Comparison of ENCODE assay signal across 10 cellular contexts in genomic region chr1:20187103-20187812, GRCh38. TPM values are rescaled to one million over a fixed set of nuclear protein-coding genes. Genes with fewer than 3 reads are reported as not detected.
DNase-seq lines count a peak whose midpoint lies in the region; ATAC-seq, FAIRE-seq and TF ChIP-seq lines count a peak whose summit lies in the region.
"Had no signal": no experiment of that assay in that cellular context is flagged by ENCODE, and none has a peak within 500 bp of the region (broad histone marks: within the 10 kb centered on the region; RNA-seq: fewer than 3 reads in every experiment).

No MANE protein-coding gene starts in this region.

- FAIRE-seq in GM12892 (lab: Jason Lieb, UNC) = peak; percentile 46
- no peak for FAIRE-seq in pancreas (lab: Jason Lieb, UNC)
- FAIRE-seq in HTR-8/SVneo (lab: Jason Lieb, UNC) = no peak
- FAIRE-seq: GM12878 had no signal

- H3K27ac ChIP-seq in OCI-LY7 (ENCODE audit: low read depth, low read length, poor library complexity, severe bottlenecking) = no peak overlapping the region
- no peak overlapping the region for H3K27ac ChIP-seq in pancreas

- BruUV-seq in OCI-LY7 (replicated peaks; lab: Mats Ljungman, UMichigan) = no TSS peak

- H3K4me1 ChIP-seq in OCI-LY7 (ENCODE audit: insufficient read depth, low read length, poor library complexity, severe bottlenecking) (peaks cover 61% of the 10 kb centered on the region), pancreas (peaks cover 0 to 3% (median 0%) of the 10 kb centered on the region in 3 donors)

- WGBS in pancreas, 2 donors = 38 to 41% methylated on average over 7 of the region's 7 CpGs

- H3K27me3 Mint-ChIP-seq in central memory CD8-positive, alpha-beta T cell = peaks cover 12% of the 10 kb centered on the region

- no peak overlapping the region for H3K4me3 ChIP-seq in OCI-LY7 (ENCODE audit: low read depth, low read length, poor library complexity, severe bottlenecking)
- no peak overlapping the region for H3K4me3 ChIP-seq in pancreas

- peak overlapping the region; percentile 41 for H3K27ac Mint-ChIP-seq in central memory CD8-positive, alpha-beta T cell (ENCODE audit: low read depth)

- no peak for TF ChIP-seq CTCF in OCI-LY7 (conservative IDR thresholded peaks at IDR 0.05; ENCODE audit: low read length)
- TF ChIP-seq CTCF in pancreas (IDR thresholded peaks at IDR 0.05) = no peak

- H3K36me3 Mint-ChIP-seq in central memory CD8-positive, alpha-beta T cell (ENCODE audit: insufficient read depth) = peaks cover 1% of the 10 kb centered on the region

- TF ChIP-seq POLR2A in GM12892 (IDR thresholded peaks at IDR 0.05; ENCODE audit: low read depth, low read length) = no peak

- DNase-seq in GM12892 (ENCODE audit: insufficient read length) (no peak), OCI-LY7 (ENCODE audit: low spot score) (no peak), pancreas (peak in 3 of 6 donors; percentile 9 to 34 (median 33)), GM03348 (ENCODE audit: low spot score) (no peak), SK-N-DZ (ENCODE audit: low spot score) (no peak), HTR-8/SVneo (ENCODE audit: insufficient read length, low spot score) (no peak)
- no peak for DNase-seq in central memory CD8-positive, alpha-beta T cell (ENCODE audit: low spot score in 2 of 2)

- H2AFZ ChIP-seq in OCI-LY7 (ENCODE audit: low read length) = no peak overlapping the region

- H3K9me3 Mint-ChIP-seq in central memory CD8-positive, alpha-beta T cell = no peaks in the 10 kb centered on the region

- ATAC-seq in central memory CD8-positive, alpha-beta T cell (replicated peaks; ENCODE audit: extremely low read depth, poor library complexity, severe bottlenecking) = peak; percentile 44
- peak; percentile 30 to 67 (median 50) for ATAC-seq in pancreas
- ATAC-seq in HG03460 (IDR thresholded peaks at IDR 0.05; ENCODE audit: unreplicated experiment) = no peak

- intact Hi-C loops in OCI-LY7 (cut with micrococcal nuclease; ENCODE audit: unreplicated experiment) (no loop called here), pancreas (cut with DNase I) (no loop called here)

- H3K9me3 ChIP-seq in OCI-LY7 (ENCODE audit: low read length) (no peaks in the 10 kb centered on the region), pancreas (no peaks in the 10 kb centered on the region)

- H3K27me3 ChIP-seq in pancreas = no peaks in the 10 kb centered on the region

- peak overlapping the region; percentile 75 for H3K4me3 Mint-ChIP-seq in central memory CD8-positive, alpha-beta T cell

- H3K36me3 ChIP-seq in OCI-LY7 (ENCODE audit: insufficient read depth, low read length) (no peaks in the 10 kb centered on the region), pancreas (no peaks in the 10 kb centered on the region)

- POLR2A ChIA-PET in OCI-LY7 (lab: Charles Lee) = interaction anchor here (0.6 to 1.0 kb wide), 6 partner anchors 7 to 931 kb away, joined by 3 to 4 read pairs (median 4); no protein-coding TSS in a partner anchor

- no peaks in the 10 kb centered on the region for H3K79me2 ChIP-seq in OCI-LY7 (ENCODE audit: insufficient read depth, low read depth, low read length)

- CTCF ChIA-PET in OCI-LY7 (lab: Charles Lee; ENCODE audit: unreplicated experiment) = no interaction called here

- H3K4me1 Mint-ChIP-seq in central memory CD8-positive, alpha-beta T cell = peaks cover 54% of the 10 kb centered on the region

- peak overlapping the region; percentile 18 for H3K4me2 ChIP-seq in OCI-LY7 (ENCODE audit: low read length)

- H4K20me1 ChIP-seq in OCI-LY7 (ENCODE audit: insufficient read depth, low read length) = no peaks in the 10 kb centered on the region

- H3K9me2 ChIP-seq in OCI-LY7 (ENCODE audit: insufficient read depth, low read length) = no peaks in the 10 kb centered on the region

RNA-seq across cellular contexts. Expression of gene PLA2G2C, which starts 0.9 kb away (rescaled TPM):
- not detected for polyA plus RNA-seq in GM12892 (2012; ENCODE audit: missing spikeins)
- 0.44 TPM in 1 of 2 replicates, not detected in the other for total RNA-seq in OCI-LY7 (2014; rRNA removed; shearing (Covaris generic))
- total RNA-seq in OCI-LY7 (2022) (0.57 and 0.83 TPM in 2 replicates), pancreas (not detected)
- not detected for polyA plus RNA-seq in pancreas
- polyA plus RNA-seq in SK-N-DZ (2014; cell fraction: cytosol; rRNA removed) = not detected in 2 replicates
- polyA plus RNA-seq in SK-N-DZ (2014; cell fraction: nucleus; rRNA removed) = not detected in 2 replicates
- total RNA-seq: glomerular endothelial cell, GM12878 had no signal

RNA-seq across cellular contexts. Expression of gene UBXN10, which starts 1.4 kb away (rescaled TPM):
- polyA plus RNA-seq in GM12892 (2012; ENCODE audit: missing spikeins) = not detected
- total RNA-seq in OCI-LY7 (2014; rRNA removed; shearing (Covaris generic)) = 0.28 and 0.50 TPM in 2 replicates
- total RNA-seq in OCI-LY7 (2022) = 0.35 and 0.42 TPM in 2 replicates
- 1 to 10 TPM in 2 of 6 donors, under 1 TPM in 4; 0.54 to 1.6 (median 0.75) TPM for total RNA-seq in pancreas
- polyA plus RNA-seq in pancreas = 1 to 10 TPM in 1 of 2 donors, under 1 TPM in 1; 0.61 to 2.4 TPM
- 0.03 TPM in 1 of 2 replicates, not detected in the other for polyA plus RNA-seq in SK-N-DZ (2014; cell fraction: cytosol; rRNA removed)
- polyA plus RNA-seq in SK-N-DZ (2014; cell fraction: nucleus; rRNA removed) = not detected in 2 replicates
- total RNA-seq: GM12878 had no signal

RNA-seq across cellular contexts. Expression of gene PLA2G2F, which starts 48.1 kb away (rescaled TPM):
- polyA plus RNA-seq in GM12892 (2012; ENCODE audit: missing spikeins) = 0.06 TPM
- not detected in 2 replicates for total RNA-seq in OCI-LY7 (2014; rRNA removed; shearing (Covaris generic))
- total RNA-seq in OCI-LY7 (2022) (not detected in 2 replicates), pancreas (not detected)
- not detected for polyA plus RNA-seq in pancreas
- polyA plus RNA-seq in SK-N-DZ (2014; cell fraction: cytosol; rRNA removed) = not detected in 2 replicates
- not detected in 2 replicates for polyA plus RNA-seq in SK-N-DZ (2014; cell fraction: nucleus; rRNA removed)
- total RNA-seq: glomerular endothelial cell, GM12878 had no signal
